ENCODE assay signal across 17 cellular contexts in the genomic region with DNA sequence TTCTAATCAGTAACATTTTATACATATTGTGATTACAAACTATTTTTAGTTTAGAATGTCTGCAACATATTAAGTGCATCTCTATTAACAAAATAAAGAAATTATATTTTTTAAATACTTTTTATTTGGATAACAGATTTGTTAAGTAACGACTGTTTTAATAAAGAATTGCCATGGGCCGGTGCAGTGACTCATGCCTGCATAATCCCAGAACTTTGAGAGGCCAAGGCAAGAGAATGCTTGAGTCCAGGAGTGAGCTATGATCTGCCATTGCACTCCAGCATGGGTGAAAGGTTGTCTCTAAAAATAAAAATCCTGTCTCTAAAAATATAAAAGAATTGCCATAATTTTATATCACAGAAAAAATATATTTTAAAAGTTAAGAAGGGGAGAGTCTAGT. TPM values are rescaled to one million over a fixed set of nuclear protein-coding genes. Genes with fewer than 3 reads are reported as not detected.
A peak's percentile ranks its signal among the peaks of the same experiment; 100 is the strongest.
DNase-seq lines count a peak whose midpoint lies in the region; ATAC-seq and TF ChIP-seq lines count a peak whose summit lies in the region.
"Had no signal": no experiment of that assay in that cellular context is flagged by ENCODE, and none has a peak within 500 bp of the region (broad histone marks: within the 10 kb centered on the region; RNA-seq: fewer than 3 reads in every experiment).

No MANE protein-coding gene starts in this region.

- no peak overlapping the region for H3K4me2 ChIP-seq in trophoblast cell (ENCODE audit: low read length)

- no peak overlapping the region for H3K9ac ChIP-seq in trophoblast cell (ENCODE audit: low read length)

- peaks cover 15 to 18% of the 10 kb centered on the region in 2 donors for H3K4me1 Mint-ChIP-seq in immature natural killer cell

- peaks cover 8 to 11% (median 10%) of the 10 kb centered on the region in 3 donors for H3K27me3 Mint-ChIP-seq in immature natural killer cell (ENCODE audit: low read depth in 3 of 3)
- H3K27me3 Mint-ChIP-seq: CD4-positive, alpha-beta memory T cell had no signal

- peaks cover 2% of the 10 kb centered on the region in 2 experiments for H3K4me1 ChIP-seq in trophoblast cell (ENCODE audit: control insufficient read depth in 1 of 2, insufficient read depth in 2 of 2, low read length in 2 of 2)
- H3K4me1 ChIP-seq: Peyer's patch had no signal

- TF ChIP-seq CTCF in epithelial cell of esophagus (IDR thresholded peaks at IDR 0.05; ENCODE audit: insufficient read depth, low read depth, low read length, missing control alignments) = no peak

- H3K79me2 ChIP-seq in trophoblast cell (ENCODE audit: control insufficient read depth, insufficient read depth, low read length, poor library complexity) = peaks cover 2% of the 10 kb centered on the region

- no peak overlapping the region for H4K12ac ChIP-seq in trophoblast cell (ENCODE audit: low read depth, low read length)

- H3K23ac ChIP-seq in trophoblast cell (ENCODE audit: low read length) = no peak overlapping the region

- H3K4ac ChIP-seq in trophoblast cell (ENCODE audit: low read depth, low read length) = no peak overlapping the region

- H2AFZ ChIP-seq in trophoblast cell (ENCODE audit: insufficient read depth, low read length, poor library complexity) = no peak overlapping the region

- no peak overlapping the region for H2BK12ac ChIP-seq in trophoblast cell (ENCODE audit: low read length)

- H3K4me3 ChIP-seq in epithelial cell of esophagus (ENCODE audit: low read length) = no peak overlapping the region
- no peak overlapping the region for H3K4me3 ChIP-seq in trophoblast cell (ENCODE audit: low read depth, low read length)
- H3K4me3 ChIP-seq: Peyer's patch had no signal

- DNase-seq in GM04504 (ENCODE audit: low read depth) (peak; percentile 6), RKO (ENCODE audit: low spot score) (peak; percentile 57), epithelial cell of esophagus (ENCODE audit: low read depth) (peak; percentile 56), trophoblast cell (peak; percentile 4 to 29), immature natural killer cell (no peak)
- no peak for DNase-seq in stimulated activated CD4-positive, alpha-beta T cell treated with anti-CD3 and anti-CD28 coated beads, Interleukin-2, amount 100 ng/mL, for 24 hours
- DNase-seq: activated CD4-positive, CD25-positive, alpha-beta regulatory T cell; activated naive CD4-positive, alpha-beta T cell; caudate nucleus; CD4-positive, alpha-beta memory T cell; GDM1; NCI-H524; Peyer's patch; posterior cingulate gyrus had no signal

- no peaks in the 10 kb centered on the region for H3K27me3 ChIP-seq in trophoblast cell (ENCODE audit: insufficient read depth, low read length)
- H3K27me3 ChIP-seq: Peyer's patch had no signal

- H3K36me3 Mint-ChIP-seq in immature natural killer cell = no peaks in the 10 kb centered on the region

- no peak overlapping the region for H3K18ac ChIP-seq in trophoblast cell (ENCODE audit: low read length)

- H2AK5ac ChIP-seq in trophoblast cell (ENCODE audit: low read length) = no peak overlapping the region

- ATAC-seq in GM19324 (IDR thresholded peaks at IDR 0.05; ENCODE audit: low FRiP score, unreplicated experiment) = no peak

- no peak overlapping the region for H4K91ac ChIP-seq in trophoblast cell (ENCODE audit: low read depth, low read length)

- H3K27ac ChIP-seq in trophoblast cell (ENCODE audit: low read depth, low read length) = no peak overlapping the region
- H3K27ac ChIP-seq: HL-60, Peyer's patch had no signal

- no peak overlapping the region for H3K27ac Mint-ChIP-seq in immature natural killer cell
- H3K27ac Mint-ChIP-seq: CD4-positive, alpha-beta memory T cell; T-helper 1 cell treated with Interleukin-12 subunit alpha and Interleukin-12 subunit beta and Interleukin-4 antibody, amounts not matched to agents 30 μg/mL and 1 μg/mL, for 36 hours had no signal

- H3K9me3 Mint-ChIP-seq in immature natural killer cell = no peaks in the 10 kb centered on the region
- H3K9me3 Mint-ChIP-seq: T-helper 1 cell treated with Interleukin-12 subunit alpha and Interleukin-12 subunit beta and Interleukin-4 antibody, amounts not matched to agents 30 μg/mL and 1 μg/mL, for 36 hours had no signal

- no peak overlapping the region for H2BK120ac ChIP-seq in trophoblast cell (ENCODE audit: insufficient read depth, low read length, poor library complexity)

- H3K14ac ChIP-seq in trophoblast cell (ENCODE audit: low read length) = no peak overlapping the region

- no peak overlapping the region for H3K4me3 Mint-ChIP-seq in immature natural killer cell
- H3K4me3 Mint-ChIP-seq: CD4-positive, alpha-beta memory T cell; T-helper 1 cell treated with Interleukin-12 subunit alpha and Interleukin-12 subunit beta and Interleukin-4 antibody, amounts not matched to agents 30 μg/mL and 1 μg/mL, for 36 hours had no signal

- no peaks in the 10 kb centered on the region for H3K36me3 ChIP-seq in trophoblast cell (ENCODE audit: control insufficient read depth in 1 of 2, insufficient read depth in 2 of 2, low read length in 2 of 2)
- H3K36me3 ChIP-seq: Peyer's patch had no signal

- H4K8ac ChIP-seq in trophoblast cell (ENCODE audit: low read depth, low read length) = no peak overlapping the region

- peaks cover 5% of the 10 kb centered on the region for H3K79me1 ChIP-seq in trophoblast cell (ENCODE audit: low read length)

- H3K9me3 ChIP-seq in trophoblast cell (ENCODE audit: insufficient read depth, low read depth, low read length) = peaks cover 1% of the 10 kb centered on the region
- H3K9me3 ChIP-seq: Peyer's patch had no signal

- WGBS in trophoblast cell (ENCODE audit: extremely low coverage, insufficient coverage, insufficient read length) = no CpG with 5 or more reads among the region's 2 CpGs

- no peak overlapping the region for H2BK5ac ChIP-seq in trophoblast cell (ENCODE audit: low read depth, low read length, poor library complexity)

RNA-seq across cellular contexts. Expression of a gene that starts 4.1 kb away (rescaled TPM):
- polyA plus RNA-seq in trophoblast cell (2013) = 0.18 and 0.25 TPM in 2 replicates
- 1 to 10 TPM; 1.0 to 2.0 (median 1.2) TPM for polyA plus RNA-seq in immature natural killer cell

RNA-seq across cellular contexts. Expression of a gene that starts 4.1 kb away (rescaled TPM):
- polyA plus RNA-seq in trophoblast cell (2013) = 5.0 and 5.2 TPM in 2 replicates
- 1 to 10 TPM; 2.9 to 8.2 (median 6.5) TPM for polyA plus RNA-seq in immature natural killer cell

RNA-seq across cellular contexts. Expression of a gene that starts 41.3 kb away (rescaled TPM):
- polyA plus RNA-seq in trophoblast cell (2013) = 0.74 and 0.97 TPM in 2 replicates
- not detected for polyA plus RNA-seq in immature natural killer cell

Comparison
In these comparisons a context has a peak if more than half of its experiments do, and no peak if none do; other contexts are left out.
1. DNase-seq: peak in GM04504 (single experiment), RKO (single experiment), epithelial cell of esophagus (single experiment) and trophoblast cell (2 of 2); none in stimulated activated CD4-positive, alpha-beta T cell treated with anti-CD3 and anti-CD28 coated beads, Interleukin-2, amount 100 ng/mL, for 24 hours (0 of 2) and immature natural killer cell (0 of 3).